1 cellular context compared by ENCODE assay signal in the genomic region with DNA sequence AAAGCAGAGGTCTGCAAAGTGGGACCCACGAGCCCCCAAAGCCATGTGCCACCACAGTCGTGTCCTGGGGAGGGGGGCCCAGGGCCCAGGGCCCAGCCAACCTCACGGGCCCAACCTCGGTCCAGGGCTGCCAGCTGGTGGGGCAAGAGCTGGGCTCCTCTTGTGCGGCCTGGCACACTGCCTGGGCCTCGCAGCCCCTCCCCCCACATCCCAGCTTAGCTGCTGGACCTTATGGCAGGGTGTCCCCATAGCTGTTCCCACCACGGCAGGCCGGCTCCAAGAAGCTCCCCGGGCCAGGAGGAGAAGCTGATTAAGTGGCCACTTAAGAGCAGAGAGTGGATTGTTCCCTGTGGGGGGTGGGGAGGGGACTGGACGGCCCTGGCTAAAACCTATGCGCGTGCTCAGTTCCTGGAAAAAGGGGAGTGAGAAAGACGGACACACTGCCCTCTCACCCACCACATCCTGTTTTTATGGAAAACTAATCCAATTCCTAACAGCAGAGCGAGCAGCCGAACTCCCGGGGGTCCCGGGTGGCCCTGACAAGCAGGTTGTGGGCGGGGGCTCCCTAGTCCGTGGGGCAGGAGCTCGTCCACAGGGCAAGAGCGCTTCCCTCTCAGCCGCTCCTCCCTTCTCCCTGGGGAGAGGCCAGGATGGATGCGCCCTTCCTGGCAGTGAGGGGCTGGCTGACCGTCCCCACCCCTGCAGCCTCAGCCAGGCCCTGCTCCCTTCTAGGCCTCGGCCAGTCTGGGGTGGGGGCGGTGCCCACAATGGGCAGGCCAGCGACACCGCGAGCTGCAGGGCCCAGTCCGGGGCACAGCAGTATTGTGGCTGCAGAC.
TF ChIP-seq lines count a peak whose summit lies in the region.

No MANE protein-coding gene starts in this region.

TF ChIP-seq in K562, 482 proteins besides CTCF, POLR2A, EP300 and RAD21 (continued from another document and continues in another):
- TF ChIP-seq, protein P1, sequence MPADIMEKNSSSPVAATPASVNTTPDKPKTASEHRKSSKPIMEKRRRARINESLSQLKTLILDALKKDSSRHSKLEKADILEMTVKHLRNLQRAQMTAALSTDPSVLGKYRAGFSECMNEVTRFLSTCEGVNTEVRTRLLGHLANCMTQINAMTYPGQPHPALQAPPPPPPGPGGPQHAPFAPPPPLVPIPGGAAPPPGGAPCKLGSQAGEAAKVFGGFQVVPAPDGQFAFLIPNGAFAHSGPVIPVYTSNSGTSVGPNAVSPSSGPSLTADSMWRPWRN (IDR thresholded peaks at IDR 0.05; ENCODE audit: low read depth) = peak; percentile 43; the same call in 1 of the 2 replicates
- TF ChIP-seq MED1 (CRISPR knock-in tag; IDR thresholded peaks at IDR 0.05; ENCODE audit: borderline replicate concordance) (no peak), IRF2 (CRISPR knock-in tag; IDR thresholded peaks at IDR 0.05) (peak; percentile 41; the same call in 1 of the 2 replicates), POLR2G (IDR thresholded peaks at IDR 0.05; ENCODE audit: low read depth, low read length) (peak; percentile 62), ZNF79 (CRISPR knock-in tag; IDR thresholded peaks at IDR 0.05; ENCODE audit: low read depth) (no peak), FOXA1 (IDR thresholded peaks at IDR 0.05; ENCODE audit: borderline replicate concordance) (no peak), KDM5B (IDR thresholded peaks at IDR 0.05; ENCODE audit: insufficient replicate concordance, low read depth, low read length) (no peak), ZNF311 (CRISPR knock-in tag; IDR thresholded peaks at IDR 0.05) (no peak), SAFB (IDR thresholded peaks at IDR 0.05; ENCODE audit: borderline replicate concordance, low read depth, low read length) (no peak), ARNT (IDR thresholded peaks at IDR 0.05) (no peak), PCBP1 (IDR thresholded peaks at IDR 0.05; ENCODE audit: low read depth, low read length, poor library complexity, severe bottlenecking) (peak; percentile 44), CHD2 (IDR thresholded peaks at IDR 0.05; ENCODE audit: low read depth, low read length) (no peak), MTA3 (IDR thresholded peaks at IDR 0.05; ENCODE audit: borderline replicate concordance) (no peak; the same call in 1 of the 2 replicates), ZNF282 (CRISPR knock-in tag; IDR thresholded peaks at IDR 0.05) (0 out of 2 replicates have a peak, but pooled peaks have one; percentile 26), MAZ (CRISPR knock-in tag; conservative IDR thresholded peaks at IDR 0.05 in 1 of 2, IDR thresholded peaks at IDR 0.05 in 1 of 2) (peak; percentile 11 to 26; a peak in 1 of 4 replicates), ZBTB17 (CRISPR knock-in tag; IDR thresholded peaks at IDR 0.05) (no peak), DDX20 (tag; IDR thresholded peaks at IDR 0.05; ENCODE audit: low read depth) (no peak), GABPA (tag; conservative IDR thresholded peaks at IDR 0.05; ENCODE audit: low read depth) (no peak), DACH1 (IDR thresholded peaks at IDR 0.05; ENCODE audit: partially characterized antibody) (no peak), SRSF7 (optimal IDR thresholded peaks at IDR 0.05; ENCODE audit: low read depth, low read length) (no peak), ZC3H11A (IDR thresholded peaks at IDR 0.05; ENCODE audit: low read depth, low read length) (no peak)
- TF ChIP-seq, protein P2, sequence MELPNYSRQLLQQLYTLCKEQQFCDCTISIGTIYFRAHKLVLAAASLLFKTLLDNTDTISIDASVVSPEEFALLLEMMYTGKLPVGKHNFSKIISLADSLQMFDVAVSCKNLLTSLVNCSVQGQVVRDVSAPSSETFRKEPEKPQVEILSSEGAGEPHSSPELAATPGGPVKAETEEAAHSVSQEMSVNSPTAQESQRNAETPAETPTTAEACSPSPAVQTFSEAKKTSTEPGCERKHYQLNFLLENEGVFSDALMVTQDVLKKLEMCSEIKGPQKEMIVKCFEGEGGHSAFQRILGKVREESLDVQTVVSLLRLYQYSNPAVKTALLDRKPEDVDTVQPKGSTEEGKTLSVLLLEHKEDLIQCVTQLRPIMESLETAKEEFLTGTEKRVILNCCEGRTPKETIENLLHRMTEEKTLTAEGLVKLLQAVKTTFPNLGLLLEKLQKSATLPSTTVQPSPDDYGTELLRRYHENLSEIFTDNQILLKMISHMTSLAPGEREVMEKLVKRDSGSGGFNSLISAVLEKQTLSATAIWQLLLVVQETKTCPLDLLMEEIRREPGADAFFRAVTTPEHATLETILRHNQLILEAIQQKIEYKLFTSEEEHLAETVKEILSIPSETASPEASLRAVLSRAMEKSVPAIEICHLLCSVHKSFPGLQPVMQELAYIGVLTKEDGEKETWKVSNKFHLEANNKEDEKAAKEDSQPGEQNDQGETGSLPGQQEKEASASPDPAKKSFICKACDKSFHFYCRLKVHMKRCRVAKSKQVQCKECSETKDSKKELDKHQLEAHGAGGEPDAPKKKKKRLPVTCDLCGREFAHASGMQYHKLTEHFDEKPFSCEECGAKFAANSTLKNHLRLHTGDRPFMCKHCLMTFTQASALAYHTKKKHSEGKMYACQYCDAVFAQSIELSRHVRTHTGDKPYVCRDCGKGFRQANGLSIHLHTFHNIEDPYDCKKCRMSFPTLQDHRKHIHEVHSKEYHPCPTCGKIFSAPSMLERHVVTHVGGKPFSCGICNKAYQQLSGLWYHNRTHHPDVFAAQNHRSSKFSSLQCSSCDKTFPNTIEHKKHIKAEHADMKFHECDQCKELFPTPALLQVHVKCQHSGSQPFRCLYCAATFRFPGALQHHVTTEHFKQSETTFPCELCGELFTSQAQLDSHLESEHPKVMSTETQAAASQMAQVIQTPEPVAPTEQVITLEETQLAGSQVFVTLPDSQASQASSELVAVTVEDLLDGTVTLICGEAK (IDR thresholded peaks at IDR 0.05) = no peak
- TF ChIP-seq, protein P2 (CRISPR knock-in tag; IDR thresholded peaks at IDR 0.05) = no peak
- TF ChIP-seq, protein P3, sequence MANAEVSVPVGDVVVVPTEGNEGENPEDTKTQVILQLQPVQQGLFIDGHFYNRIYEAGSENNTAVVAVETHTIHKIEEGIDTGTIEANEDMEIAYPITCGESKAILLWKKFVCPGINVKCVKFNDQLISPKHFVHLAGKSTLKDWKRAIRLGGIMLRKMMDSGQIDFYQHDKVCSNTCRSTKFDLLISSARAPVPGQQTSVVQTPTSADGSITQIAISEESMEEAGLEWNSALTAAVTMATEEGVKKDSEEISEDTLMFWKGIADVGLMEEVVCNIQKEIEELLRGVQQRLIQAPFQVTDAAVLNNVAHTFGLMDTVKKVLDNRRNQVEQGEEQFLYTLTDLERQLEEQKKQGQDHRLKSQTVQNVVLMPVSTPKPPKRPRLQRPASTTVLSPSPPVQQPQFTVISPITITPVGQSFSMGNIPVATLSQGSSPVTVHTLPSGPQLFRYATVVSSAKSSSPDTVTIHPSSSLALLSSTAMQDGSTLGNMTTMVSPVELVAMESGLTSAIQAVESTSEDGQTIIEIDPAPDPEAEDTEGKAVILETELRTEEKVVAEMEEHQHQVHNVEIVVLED (CRISPR knock-in tag; IDR thresholded peaks at IDR 0.05) = no peak
- TF ChIP-seq, protein P4, sequence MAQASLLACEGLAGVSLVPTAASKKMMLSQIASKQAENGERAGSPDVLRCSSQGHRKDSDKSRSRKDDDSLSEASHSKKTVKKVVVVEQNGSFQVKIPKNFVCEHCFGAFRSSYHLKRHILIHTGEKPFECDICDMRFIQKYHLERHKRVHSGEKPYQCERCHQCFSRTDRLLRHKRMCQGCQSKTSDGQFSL (CRISPR knock-in tag; IDR thresholded peaks at IDR 0.05) = no peak
- TF ChIP-seq, protein P4 (tag; IDR thresholded peaks at IDR 0.05) = no peak
- TF ChIP-seq, protein P5, sequence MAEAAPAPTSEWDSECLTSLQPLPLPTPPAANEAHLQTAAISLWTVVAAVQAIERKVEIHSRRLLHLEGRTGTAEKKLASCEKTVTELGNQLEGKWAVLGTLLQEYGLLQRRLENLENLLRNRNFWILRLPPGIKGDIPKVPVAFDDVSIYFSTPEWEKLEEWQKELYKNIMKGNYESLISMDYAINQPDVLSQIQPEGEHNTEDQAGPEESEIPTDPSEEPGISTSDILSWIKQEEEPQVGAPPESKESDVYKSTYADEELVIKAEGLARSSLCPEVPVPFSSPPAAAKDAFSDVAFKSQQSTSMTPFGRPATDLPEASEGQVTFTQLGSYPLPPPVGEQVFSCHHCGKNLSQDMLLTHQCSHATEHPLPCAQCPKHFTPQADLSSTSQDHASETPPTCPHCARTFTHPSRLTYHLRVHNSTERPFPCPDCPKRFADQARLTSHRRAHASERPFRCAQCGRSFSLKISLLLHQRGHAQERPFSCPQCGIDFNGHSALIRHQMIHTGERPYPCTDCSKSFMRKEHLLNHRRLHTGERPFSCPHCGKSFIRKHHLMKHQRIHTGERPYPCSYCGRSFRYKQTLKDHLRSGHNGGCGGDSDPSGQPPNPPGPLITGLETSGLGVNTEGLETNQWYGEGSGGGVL (CRISPR knock-in tag; IDR thresholded peaks at IDR 0.05) = no peak
- TF ChIP-seq, protein P6, sequence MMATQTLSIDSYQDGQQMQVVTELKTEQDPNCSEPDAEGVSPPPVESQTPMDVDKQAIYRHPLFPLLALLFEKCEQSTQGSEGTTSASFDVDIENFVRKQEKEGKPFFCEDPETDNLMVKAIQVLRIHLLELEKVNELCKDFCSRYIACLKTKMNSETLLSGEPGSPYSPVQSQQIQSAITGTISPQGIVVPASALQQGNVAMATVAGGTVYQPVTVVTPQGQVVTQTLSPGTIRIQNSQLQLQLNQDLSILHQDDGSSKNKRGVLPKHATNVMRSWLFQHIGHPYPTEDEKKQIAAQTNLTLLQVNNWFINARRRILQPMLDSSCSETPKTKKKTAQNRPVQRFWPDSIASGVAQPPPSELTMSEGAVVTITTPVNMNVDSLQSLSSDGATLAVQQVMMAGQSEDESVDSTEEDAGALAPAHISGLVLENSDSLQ (IDR thresholded peaks at IDR 0.05) = no peak
- TF ChIP-seq, protein P7, sequence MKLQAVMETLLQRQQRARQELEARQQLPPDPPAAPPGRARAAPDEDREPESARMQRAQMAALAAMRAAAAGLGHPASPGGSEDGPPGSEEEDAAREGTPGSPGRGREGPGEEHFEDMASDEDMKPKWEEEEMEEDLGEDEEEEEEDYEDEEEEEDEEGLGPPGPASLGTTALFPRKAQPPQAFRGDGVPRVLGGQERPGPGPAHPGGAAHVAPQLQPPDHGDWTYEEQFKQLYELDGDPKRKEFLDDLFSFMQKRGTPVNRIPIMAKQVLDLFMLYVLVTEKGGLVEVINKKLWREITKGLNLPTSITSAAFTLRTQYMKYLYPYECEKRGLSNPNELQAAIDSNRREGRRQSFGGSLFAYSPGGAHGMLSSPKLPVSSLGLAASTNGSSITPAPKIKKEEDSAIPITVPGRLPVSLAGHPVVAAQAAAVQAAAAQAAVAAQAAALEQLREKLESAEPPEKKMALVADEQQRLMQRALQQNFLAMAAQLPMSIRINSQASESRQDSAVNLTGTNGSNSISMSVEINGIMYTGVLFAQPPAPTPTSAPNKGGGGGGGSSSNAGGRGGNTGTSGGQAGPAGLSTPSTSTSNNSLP (IDR thresholded peaks at IDR 0.05; ENCODE audit: borderline replicate concordance, low read depth, low read length) = no peak
- TF ChIP-seq, protein P8, sequence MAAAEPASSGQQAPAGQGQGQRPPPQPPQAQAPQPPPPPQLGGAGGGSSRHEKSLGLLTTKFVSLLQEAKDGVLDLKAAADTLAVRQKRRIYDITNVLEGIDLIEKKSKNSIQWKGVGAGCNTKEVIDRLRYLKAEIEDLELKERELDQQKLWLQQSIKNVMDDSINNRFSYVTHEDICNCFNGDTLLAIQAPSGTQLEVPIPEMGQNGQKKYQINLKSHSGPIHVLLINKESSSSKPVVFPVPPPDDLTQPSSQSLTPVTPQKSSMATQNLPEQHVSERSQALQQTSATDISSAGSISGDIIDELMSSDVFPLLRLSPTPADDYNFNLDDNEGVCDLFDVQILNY (CRISPR knock-in tag; IDR thresholded peaks at IDR 0.05) = no peak
- TF ChIP-seq, protein P9, sequence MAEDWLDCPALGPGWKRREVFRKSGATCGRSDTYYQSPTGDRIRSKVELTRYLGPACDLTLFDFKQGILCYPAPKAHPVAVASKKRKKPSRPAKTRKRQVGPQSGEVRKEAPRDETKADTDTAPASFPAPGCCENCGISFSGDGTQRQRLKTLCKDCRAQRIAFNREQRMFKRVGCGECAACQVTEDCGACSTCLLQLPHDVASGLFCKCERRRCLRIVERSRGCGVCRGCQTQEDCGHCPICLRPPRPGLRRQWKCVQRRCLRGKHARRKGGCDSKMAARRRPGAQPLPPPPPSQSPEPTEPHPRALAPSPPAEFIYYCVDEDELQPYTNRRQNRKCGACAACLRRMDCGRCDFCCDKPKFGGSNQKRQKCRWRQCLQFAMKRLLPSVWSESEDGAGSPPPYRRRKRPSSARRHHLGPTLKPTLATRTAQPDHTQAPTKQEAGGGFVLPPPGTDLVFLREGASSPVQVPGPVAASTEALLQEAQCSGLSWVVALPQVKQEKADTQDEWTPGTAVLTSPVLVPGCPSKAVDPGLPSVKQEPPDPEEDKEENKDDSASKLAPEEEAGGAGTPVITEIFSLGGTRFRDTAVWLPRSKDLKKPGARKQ (CRISPR knock-in tag; IDR thresholded peaks at IDR 0.05) = no peak
